ENCODE assay signal across 9 cellular contexts in the genomic region with DNA sequence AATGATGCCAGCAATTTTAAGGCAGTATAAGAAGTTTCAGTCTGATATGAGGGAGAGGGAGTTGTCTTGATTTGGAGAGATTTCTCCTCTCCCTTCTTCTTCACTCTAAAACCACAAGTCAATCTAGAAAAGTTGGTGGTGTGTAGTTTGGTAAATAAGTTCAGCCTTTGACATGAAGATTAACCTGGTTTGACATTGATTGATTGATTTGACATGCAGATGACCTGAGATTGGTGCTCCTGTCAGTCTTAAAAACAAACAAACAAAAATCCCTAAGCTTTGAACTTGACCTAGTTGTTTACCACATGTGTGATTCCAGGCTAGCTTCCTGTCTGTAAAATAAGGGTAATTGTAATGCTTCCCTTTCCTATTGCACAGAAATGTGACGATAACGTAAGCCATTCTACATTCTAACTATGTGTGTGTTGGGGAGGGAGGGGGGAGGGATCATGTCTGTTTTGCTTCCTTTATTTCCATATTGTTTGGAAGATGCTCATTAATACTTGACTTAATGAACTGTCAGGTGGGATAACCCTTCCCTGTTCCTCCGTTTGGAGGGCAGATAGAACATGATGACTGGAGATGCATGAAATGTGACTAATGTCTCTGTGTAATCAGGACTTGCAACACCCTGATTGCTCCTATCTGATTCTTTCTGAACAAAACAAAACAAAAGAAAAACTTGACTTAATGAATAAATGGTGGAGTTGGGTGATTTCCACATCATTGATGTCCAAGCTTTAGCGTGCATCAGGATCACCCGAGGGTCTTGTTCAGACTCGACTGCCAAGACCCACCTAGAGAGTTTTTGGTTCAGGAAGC.
DNase-seq lines count a peak whose midpoint lies in the region; ATAC-seq, FAIRE-seq and TF ChIP-seq lines count a peak whose summit lies in the region.
"Had no signal": no experiment of that assay in that cellular context is flagged by ENCODE, and none has a peak within 500 bp of the region (broad histone marks: within the 10 kb centered on the region; RNA-seq: fewer than 3 reads in every experiment).

No MANE protein-coding gene starts in this region.

- H3K4me3 ChIP-seq in hepatocyte, result no peak overlapping the region
- peak overlapping the region; percentile 41 for H3K4me3 ChIP-seq in upper lobe of right lung
- H3K4me3 ChIP-seq in HepG2 (replicated peaks in 1 of 3; ENCODE audit: insufficient read depth in 1 of 3, low read depth in 2 of 3, low read length in 3 of 3), result no peak overlapping the region
- H3K4me3 ChIP-seq: body of pancreas had no signal

- TF ChIP-seq POLR2A in HepG2 (IDR thresholded peaks at IDR 0.05; ENCODE audit: insufficient read depth in 1 of 2, low read depth in 2 of 2, low read length in 2 of 2), result no peak

- H3K27me3 ChIP-seq in hepatocyte (peaks cover 38% of the 10 kb centered on the region), upper lobe of right lung (no peaks in the 10 kb centered on the region), HepG2 (ENCODE audit: control insufficient read depth in 1 of 2, insufficient read depth in 2 of 2, low read length in 2 of 2) (peaks cover 5 to 52% of the 10 kb centered on the region in 2 experiments; a peak in 4 of 5 replicates)

- H3K27me3 Mint-ChIP-seq in activated naive CD4-positive, alpha-beta T cell treated with anti-CD3 and anti-CD28 coated beads, Interleukin-2, amount 50 U/mL, for 24 hours, result peaks cover 7% of the 10 kb centered on the region
- peaks cover 2% of the 10 kb centered on the region for H3K27me3 Mint-ChIP-seq in activated T-helper 2 cell treated with anti-CD3 and anti-CD28 coated beads, Interferon-gamma antibody, Interleukin-2, Interleukin-4, amounts not matched to agents 10 μg/mL and 5 μg/mL and 100 μg/mL, durations not matched to agents 14 hours and 24 hours and 36 hours (ENCODE audit: low read depth)

- H3K4me2 ChIP-seq in hepatocyte (peak overlapping the region; percentile 87), HepG2 (ENCODE audit: low read depth, low read length) (no peak overlapping the region)

- H4K20me1 ChIP-seq in hepatocyte (ENCODE audit: insufficient read depth, poor library complexity, severe bottlenecking) (no peaks in the 10 kb centered on the region), HepG2 (ENCODE audit: insufficient read depth, low read length) (no peaks in the 10 kb centered on the region)

- H3K4me1 ChIP-seq in hepatocyte (ENCODE audit: insufficient read depth) (peaks cover 13% of the 10 kb centered on the region), upper lobe of right lung (peaks cover 11% of the 10 kb centered on the region), HepG2 (ENCODE audit: insufficient read depth, low read length) (no peaks in the 10 kb centered on the region)

- no peaks in the 10 kb centered on the region for H3K9me3 ChIP-seq in hepatocyte (ENCODE audit: low read depth)
- H3K9me3 ChIP-seq in upper lobe of right lung, result no peaks in the 10 kb centered on the region
- H3K9me3 ChIP-seq in HepG2 (ENCODE audit: low read length), result no peaks in the 10 kb centered on the region
- H3K9me3 ChIP-seq: body of pancreas had no signal

- H2AFZ ChIP-seq in hepatocyte (peak overlapping the region; percentile 59), HepG2 (ENCODE audit: low read length) (no peak overlapping the region)

- no peak overlapping the region for H3K27ac Mint-ChIP-seq in activated naive CD4-positive, alpha-beta T cell treated with anti-CD3 and anti-CD28 coated beads, Interleukin-2, amount 50 U/mL, for 24 hours
- no peak overlapping the region for H3K27ac Mint-ChIP-seq in activated T-helper 2 cell treated with anti-CD3 and anti-CD28 coated beads, Interferon-gamma antibody, Interleukin-2, Interleukin-4, amounts not matched to agents 10 μg/mL and 5 μg/mL and 100 μg/mL, durations not matched to agents 14 hours and 24 hours and 36 hours

- 30% methylated on average over 6 of the region's 6 CpGs for WGBS in hepatocyte (ENCODE audit: low lambda C conversion rate, missing lambda C conversion rate)
- WGBS in HepG2 (ENCODE audit: low lambda C conversion rate), result 1% methylated on average over 6 of the region's 6 CpGs

- FAIRE-seq in HepG2 (lab: Jason Lieb, UNC), result no peak

- TF ChIP-seq CTCF in hepatocyte (IDR thresholded peaks at IDR 0.05; ENCODE audit: poor library complexity) (no peak), upper lobe of right lung (IDR thresholded peaks at IDR 0.05) (no peak), HepG2 (CRISPR knock-in tag; IDR thresholded peaks at IDR 0.05) (no peak)

- ATAC-seq in upper lobe of right lung (no peak), GM19463 (IDR thresholded peaks at IDR 0.05; ENCODE audit: unreplicated experiment) (no peak), HepG2 (no peak), GM18519 (IDR thresholded peaks at IDR 0.05; ENCODE audit: low FRiP score, unreplicated experiment) (no peak)

- BruUV-seq in HepG2 (replicated peaks; lab: Mats Ljungman, UMichigan), result no TSS peak

- intact Hi-C loops in activated T-helper 2 cell treated with anti-CD3 and anti-CD28 coated beads, Interferon-gamma antibody, Interleukin-2, Interleukin-4, amounts not matched to agents 10 μg/mL and 5 μg/mL and 100 μg/mL, durations not matched to agents 14 hours and 24 hours and 36 hours (cut with micrococcal nuclease), result loop anchor here (1.0 to 5.0 kb wide), 4 partner anchors 106 to 276 kb away; a partner anchor contains a TSS
- intact Hi-C loops in upper lobe of right lung (cut with DNase I), result loop anchor here (10.0 kb wide), 1 partner anchor 174 kb away; no protein-coding TSS in a partner anchor
- intact Hi-C loops in HepG2 (cut with micrococcal nuclease; ENCODE audit: unreplicated experiment), result no loop called here

- no peaks in the 10 kb centered on the region for H3K9me3 Mint-ChIP-seq in activated naive CD4-positive, alpha-beta T cell treated with anti-CD3 and anti-CD28 coated beads, Interleukin-2, amount 50 U/mL, for 24 hours
- H3K9me3 Mint-ChIP-seq in activated T-helper 2 cell treated with anti-CD3 and anti-CD28 coated beads, Interferon-gamma antibody, Interleukin-2, Interleukin-4, amounts not matched to agents 10 μg/mL and 5 μg/mL and 100 μg/mL, durations not matched to agents 14 hours and 24 hours and 36 hours, result no peaks in the 10 kb centered on the region

- no peak for DNase-seq in activated naive CD4-positive, alpha-beta T cell treated with anti-CD3 and anti-CD28 coated beads, Interleukin-2, amount 50 U/mL, for 16 hours
- no peak for DNase-seq in activated T-helper 2 cell treated with anti-CD3 and anti-CD28 coated beads, Interferon-gamma antibody, Interleukin-2, Interleukin-4, amounts not matched to agents 10 μg/mL and 5 μg/mL and 100 μg/mL, durations not matched to agents 14 hours and 24 hours and 36 hours (ENCODE audit: low spot score)
- DNase-seq in hepatocyte (ENCODE audit: low spot score) (no peak), upper lobe of right lung (no peak), HepG2 (ENCODE audit: low spot score) (no peak)

- TF ChIP-seq RAD21 in HepG2 (CRISPR knock-in tag; IDR thresholded peaks at IDR 0.05), result no peak

- CTCF ChIA-PET in HepG2 (lab: Yijun Ruan, JAX; ENCODE audit: low intra/inter-chr PET ratio, low total read pairs), result interaction anchor here (0.6 to 2.2 kb wide), 3 partner anchors 9 to 181 kb away, joined by 3 to 21 read pairs (median 4); no protein-coding TSS in a partner anchor

- H3K36me3 ChIP-seq in hepatocyte (replicated peaks; ENCODE audit: insufficient read depth, low read depth), result no peaks in the 10 kb centered on the region
- no peaks in the 10 kb centered on the region for H3K36me3 ChIP-seq in upper lobe of right lung
- no peaks in the 10 kb centered on the region for H3K36me3 ChIP-seq in HepG2 (replicated peaks in 1 of 2; ENCODE audit: control insufficient read depth in 1 of 2, insufficient read depth in 2 of 2, low read length in 2 of 2)

- no peaks in the 10 kb centered on the region for H3K9me2 ChIP-seq in hepatocyte (replicated peaks; ENCODE audit: insufficient read depth)

- TF ChIP-seq EP300 in HepG2 (IDR thresholded peaks at IDR 0.05; ENCODE audit: low read depth in 2 of 2, low read length in 2 of 2), result no peak
- no peak for TF ChIP-seq EP300 in HepG2 (CRISPR knock-in tag; IDR thresholded peaks at IDR 0.05; ENCODE audit: borderline replicate concordance)

- POLR2A ChIA-PET in HepG2 (lab: Yijun Ruan, JAX), result no interaction called here

- no peaks in the 10 kb centered on the region for H3K79me2 ChIP-seq in hepatocyte
- no peaks in the 10 kb centered on the region for H3K79me2 ChIP-seq in HepG2 (ENCODE audit: insufficient read depth, low read length)

- in situ Hi-C loops in HepG2 (cut with HindIII; ENCODE audit: extremely low pct_ligation_motif_present, low pct_unique_long_range_greater_than_20kb), result loop anchor here (5.0 kb wide), 1 partner anchor 176 kb away; no protein-coding TSS in a partner anchor

- no peaks in the 10 kb centered on the region for H3K36me3 Mint-ChIP-seq in activated naive CD4-positive, alpha-beta T cell treated with anti-CD3 and anti-CD28 coated beads, Interleukin-2, amount 50 U/mL, for 24 hours
- no peaks in the 10 kb centered on the region for H3K36me3 Mint-ChIP-seq in activated T-helper 2 cell treated with anti-CD3 and anti-CD28 coated beads, Interferon-gamma antibody, Interleukin-2, Interleukin-4, amounts not matched to agents 10 μg/mL and 5 μg/mL and 100 μg/mL, durations not matched to agents 14 hours and 24 hours and 36 hours (ENCODE audit: low read depth)

- no peak overlapping the region for H3K9ac ChIP-seq in HepG2 (ENCODE audit: insufficient read depth, low read depth, low read length)

- no peak overlapping the region for H3K27ac ChIP-seq in hepatocyte
- H3K27ac ChIP-seq in upper lobe of right lung, result no peak overlapping the region
- H3K27ac ChIP-seq in HepG2 (ENCODE audit: extremely low read length, insufficient read depth, low read length), result no peak overlapping the region
- H3K27ac ChIP-seq: body of pancreas had no signal

- peaks cover 26% of the 10 kb centered on the region for H3K4me1 Mint-ChIP-seq in activated naive CD4-positive, alpha-beta T cell treated with anti-CD3 and anti-CD28 coated beads, Interleukin-2, amount 50 U/mL, for 24 hours
- peaks cover 45% of the 10 kb centered on the region for H3K4me1 Mint-ChIP-seq in activated T-helper 2 cell treated with anti-CD3 and anti-CD28 coated beads, Interferon-gamma antibody, Interleukin-2, Interleukin-4, amounts not matched to agents 10 μg/mL and 5 μg/mL and 100 μg/mL, durations not matched to agents 14 hours and 24 hours and 36 hours (ENCODE audit: low read depth)

- H3K4me3 Mint-ChIP-seq in activated naive CD4-positive, alpha-beta T cell treated with anti-CD3 and anti-CD28 coated beads, Interleukin-2, amount 50 U/mL, for 24 hours, result peak overlapping the region; percentile 73
- H3K4me3 Mint-ChIP-seq in activated T-helper 2 cell treated with anti-CD3 and anti-CD28 coated beads, Interferon-gamma antibody, Interleukin-2, Interleukin-4, amounts not matched to agents 10 μg/mL and 5 μg/mL and 100 μg/mL, durations not matched to agents 14 hours and 24 hours and 36 hours (ENCODE audit: low read depth), result peak overlapping the region; percentile 24
